16 cellular contexts compared by ENCODE assay signal in genomic region chr16:74951676-74952075, GRCh38. TPM values are rescaled to one million over a fixed set of nuclear protein-coding genes. Genes with fewer than 3 reads are reported as not detected.
DNase-seq lines count a peak whose midpoint lies in the region; ATAC-seq, FAIRE-seq and TF ChIP-seq lines count a peak whose summit lies in the region.
"Had no signal": no experiment of that assay in that cellular context is flagged by ENCODE, and none has a peak within 500 bp of the region (broad histone marks: within the 10 kb centered on the region; RNA-seq: fewer than 3 reads in every experiment).

No MANE protein-coding gene starts in this region.

- H3K27ac ChIP-seq in thyroid gland (peak overlapping the region; percentile 36 to 62 (median 53)), GM23338 (ENCODE audit: low read depth) (no peak overlapping the region)
- H3K27ac ChIP-seq: BLaER1 treated with 17β-estradiol and CSF1 and Interleukin-3, amounts not matched to agents 10 nM and 100 nM had no signal

- ATAC-seq in Right ventricle myocardium inferior (peak; percentile 13), GM23338 (no peak)
- no peak for ATAC-seq in activated T-cell treated with anti-CD3 and anti-CD28 coated beads, Interleukin-2, amount 50 U/mL, for 4 hours
- ATAC-seq in stimulated activated naive CD8-positive, alpha-beta T cell treated with anti-CD3 and anti-CD28 coated beads, Interleukin-15, amount 100 ng/mL, for 72 hours: no peak
- ATAC-seq: HCT116 had no signal

- intact Hi-C loops in Right ventricle myocardium inferior (cut with DNase I) (no loop called here), cardiac septum (cut with DNase I) (no loop called here), thyroid gland (cut with DNase I) (no loop called here)

- H3K4me1 ChIP-seq in thyroid gland: peaks cover 10 to 16% of the 10 kb centered on the region in 2 donors
- peaks cover 7% of the 10 kb centered on the region for H3K4me1 ChIP-seq in GM23338 (ENCODE audit: insufficient read depth)

- WGBS in thyroid gland, 2 donors: 18 to 44% methylated on average over 4 of the region's 4 CpGs

- peak overlapping the region in 2 of 3 experiments; percentile 25 to 46 for H3K27ac Mint-ChIP-seq in nephron
- no peak overlapping the region for H3K27ac Mint-ChIP-seq in GM23338
- H3K27ac Mint-ChIP-seq in stimulated activated naive CD8-positive, alpha-beta T cell treated with anti-CD3 and anti-CD28 coated beads, Interleukin-15, amount 100 ng/mL, for 72 hours: no peak overlapping the region
- H3K27ac Mint-ChIP-seq: CD4-positive, alpha-beta T cell had no signal

- no peak overlapping the region for H2AFZ ChIP-seq in GM23338

- H3K9me3 ChIP-seq in thyroid gland: no peaks in the 10 kb centered on the region
- H3K9me3 ChIP-seq: BLaER1 treated with 17β-estradiol and CSF1 and Interleukin-3, amounts not matched to agents 10 nM and 100 nM had no signal

- H3K79me2 ChIP-seq in GM23338 (replicated peaks; ENCODE audit: insufficient read depth): no peaks in the 10 kb centered on the region; the same call in 1 of the 2 replicates

- FAIRE-seq in bronchial epithelial cell (lab: Jason Lieb, UNC): peak; percentile 23
- FAIRE-seq: GM12892 had no signal

- no peak overlapping the region for H3K4me3 Mint-ChIP-seq in nephron
- H3K4me3 Mint-ChIP-seq in GM23338: no peak overlapping the region
- no peak overlapping the region for H3K4me3 Mint-ChIP-seq in activated T-cell treated with anti-CD3 and anti-CD28 coated beads, Interleukin-2, amount 50 U/mL, for 4 hours
- no peak overlapping the region for H3K4me3 Mint-ChIP-seq in stimulated activated naive CD8-positive, alpha-beta T cell treated with anti-CD3 and anti-CD28 coated beads, Interleukin-15, amount 100 ng/mL, for 72 hours
- H3K4me3 Mint-ChIP-seq: CD4-positive, alpha-beta T cell had no signal

- no peak for TF ChIP-seq POLR2A in thyroid gland (IDR thresholded peaks at IDR 0.05)

- no peaks in the 10 kb centered on the region for H3F3A ChIP-seq in GM23338 (replicated peaks; ENCODE audit: low read depth)

- H3K36me3 Mint-ChIP-seq in nephron (ENCODE audit: low read depth) (peaks cover 74% of the 10 kb centered on the region), GM23338 (ENCODE audit: low read depth) (peaks cover 68% of the 10 kb centered on the region)
- H3K36me3 Mint-ChIP-seq in activated T-cell treated with anti-CD3 and anti-CD28 coated beads, Interleukin-2, amount 50 U/mL, for 4 hours (ENCODE audit: insufficient read depth): peaks cover 45% of the 10 kb centered on the region

- no peak for DNase-seq in Right ventricle myocardium inferior (ENCODE audit: missing footprints)
- DNase-seq in cardiac septum (ENCODE audit: low spot score): no peak
- DNase-seq in bronchial epithelial cell (ENCODE audit: low read depth): no peak
- DNase-seq in thyroid gland: peak; percentile 84 to 86
- DNase-seq in GM23338 (ENCODE audit: low spot score): no peak
- no peak for DNase-seq in activated T-cell treated with anti-CD3 and anti-CD28 coated beads, Interleukin-2, amount 50 U/mL, for 4 hours
- no peak for DNase-seq in stimulated activated naive CD8-positive, alpha-beta T cell treated with anti-CD3 and anti-CD28 coated beads, Interleukin-15, amount 100 ng/mL, for 72 hours
- DNase-seq: ACHN; CD4-positive, alpha-beta T cell; COR-L47; DND-41; GDM1 had no signal

- no peaks in the 10 kb centered on the region for H3K4me1 Mint-ChIP-seq in nephron
- peaks cover 6% of the 10 kb centered on the region; the same call in 2 of the 3 replicates for H3K4me1 Mint-ChIP-seq in GM23338
- H3K4me1 Mint-ChIP-seq in activated T-cell treated with anti-CD3 and anti-CD28 coated beads, Interleukin-2, amount 50 U/mL, for 4 hours (ENCODE audit: low read depth): no peaks in the 10 kb centered on the region
- no peaks in the 10 kb centered on the region for H3K4me1 Mint-ChIP-seq in stimulated activated naive CD8-positive, alpha-beta T cell treated with anti-CD3 and anti-CD28 coated beads, Interleukin-15, amount 100 ng/mL, for 72 hours

- H3K27me3 Mint-ChIP-seq in nephron (ENCODE audit: low read depth): no peaks in the 10 kb centered on the region
- H3K27me3 Mint-ChIP-seq in GM23338 (ENCODE audit: insufficient read depth, low read depth, poor library complexity): peaks cover 5% of the 10 kb centered on the region
- H3K27me3 Mint-ChIP-seq in activated T-cell treated with anti-CD3 and anti-CD28 coated beads, Interleukin-2, amount 50 U/mL, for 4 hours (ENCODE audit: low read depth): no peaks in the 10 kb centered on the region
- H3K27me3 Mint-ChIP-seq in stimulated activated naive CD8-positive, alpha-beta T cell treated with anti-CD3 and anti-CD28 coated beads, Interleukin-15, amount 100 ng/mL, for 72 hours: no peaks in the 10 kb centered on the region
- H3K27me3 Mint-ChIP-seq: CD4-positive, alpha-beta T cell had no signal

- peaks cover 4% of the 10 kb centered on the region; the same call in 1 of the 2 replicates for H4K20me1 ChIP-seq in GM23338 (replicated peaks; ENCODE audit: insufficient read depth)

- no peak overlapping the region for H3K4me2 ChIP-seq in GM23338
- H3K4me2 ChIP-seq: BLaER1 treated with 17β-estradiol and CSF1 and Interleukin-3, amounts not matched to agents 10 nM and 100 nM had no signal

- H3K27me3 ChIP-seq in bronchial epithelial cell (ENCODE audit: control insufficient read depth, insufficient read depth, low read length) (no peaks in the 10 kb centered on the region), thyroid gland (no peaks in the 10 kb centered on the region), GM23338 (ENCODE audit: insufficient read depth) (no peaks in the 10 kb centered on the region)
- H3K27me3 ChIP-seq: BLaER1 treated with 17β-estradiol and CSF1 and Interleukin-3, amounts not matched to agents 10 nM and 100 nM had no signal

- H3K4me3 ChIP-seq in bronchial epithelial cell (ENCODE audit: low read depth, low read length): no peak overlapping the region
- H3K4me3 ChIP-seq in thyroid gland (replicated peaks in 1 of 3): no peak overlapping the region
- no peak overlapping the region for H3K4me3 ChIP-seq in GM23338
- H3K4me3 ChIP-seq: BLaER1 treated with 17β-estradiol and CSF1 and Interleukin-3, amounts not matched to agents 10 nM and 100 nM had no signal

- no peaks in the 10 kb centered on the region for H3K9me2 ChIP-seq in GM23338 (ENCODE audit: insufficient read depth)

- H3K36me3 ChIP-seq in bronchial epithelial cell (ENCODE audit: control insufficient read depth, insufficient read depth, low read length) (peaks cover 7% of the 10 kb centered on the region), thyroid gland (peaks cover 20 to 21% of the 10 kb centered on the region in 2 donors), GM23338 (ENCODE audit: insufficient read depth) (peaks cover 19% of the 10 kb centered on the region)

- TF ChIP-seq CTCF in bronchial epithelial cell (IDR thresholded peaks at IDR 0.05; ENCODE audit: insufficient read depth, low read length, severe bottlenecking) (no peak), nephron (IDR thresholded peaks at IDR 0.05; ENCODE audit: unreplicated experiment in 3 of 3) (no peak), thyroid gland (IDR thresholded peaks at IDR 0.05) (peak in 1 of 6 experiments; percentile 11), GM23338 (conservative IDR thresholded peaks at IDR 0.05; ENCODE audit: low read depth in 2 of 2) (no peak)

- H3K9me3 Mint-ChIP-seq in nephron (no peaks in the 10 kb centered on the region), GM23338 (no peaks in the 10 kb centered on the region)
- H3K9me3 Mint-ChIP-seq in activated T-cell treated with anti-CD3 and anti-CD28 coated beads, Interleukin-2, amount 50 U/mL, for 4 hours: no peaks in the 10 kb centered on the region
- no peaks in the 10 kb centered on the region for H3K9me3 Mint-ChIP-seq in stimulated activated naive CD8-positive, alpha-beta T cell treated with anti-CD3 and anti-CD28 coated beads, Interleukin-15, amount 100 ng/mL, for 72 hours
- H3K9me3 Mint-ChIP-seq: CD4-positive, alpha-beta T cell had no signal

TF ChIP-seq in GM23338, 12 proteins besides CTCF, POLR2A, EP300 and RAD21 (continues in another document):
- no peak for TF ChIP-seq ZNF331 (CRISPR knock-in tag; IDR thresholded peaks at IDR 0.05; ENCODE audit: low read depth)
- no peak for TF ChIP-seq REST (IDR thresholded peaks at IDR 0.05; ENCODE audit: unreplicated experiment)

RNA-seq across cellular contexts. Expression of gene WDR59, which starts 33.2 kb away (rescaled TPM):
- 47.8 TPM for total RNA-seq in Right ventricle myocardium inferior
- total RNA-seq in cardiac septum: 48.8 TPM
- total RNA-seq in bronchial epithelial cell: 7.6 and 12.5 TPM in 2 replicates
- total RNA-seq in thyroid gland: 10 to 100 TPM; 40.2 to 55.8 (median 46.9) TPM
- 46.9 and 54.5 TPM in 2 replicates for total RNA-seq in GM23338 (2014; rRNA removed; shearing (Covaris generic))
- polyA plus RNA-seq in GM23338 (2016; fragmentation: Nextera tagmentation; extraction: Ambion mirVana): 38.7 and 44.5 TPM in 2 replicates
- 10 to 100 TPM; 49.3 to 61.8 (median 58.4) TPM for total RNA-seq in activated T-cell treated with anti-CD3 and anti-CD28 coated beads, Interleukin-2, amount 50 U/mL, for 4 hours

RNA-seq across cellular contexts. Expression of gene ZNRF1, which starts 47.1 kb away (rescaled TPM):
- 27.2 TPM for total RNA-seq in Right ventricle myocardium inferior
- 31.3 TPM for total RNA-seq in cardiac septum
- total RNA-seq in bronchial epithelial cell: 10.8 and 13.8 TPM in 2 replicates
- 10 to 100 TPM; 47.4 to 94.5 (median 57.4) TPM for total RNA-seq in thyroid gland
- 42.1 and 52.9 TPM in 2 replicates for total RNA-seq in GM23338 (2014; rRNA removed; shearing (Covaris generic))
- 22.4 and 31.9 TPM in 2 replicates for polyA plus RNA-seq in GM23338 (2016; fragmentation: Nextera tagmentation; extraction: Ambion mirVana)
- total RNA-seq in activated T-cell treated with anti-CD3 and anti-CD28 coated beads, Interleukin-2, amount 50 U/mL, for 4 hours: 10 to 100 TPM; 18.8 to 30.5 (median 25.0) TPM

Comparison
In these comparisons a context has a peak if more than half of its experiments do, and no peak if none do; other contexts are left out.
1. DNase-seq: peak in thyroid gland (2 of 2); none in Right ventricle myocardium inferior (single experiment), cardiac septum (single experiment), bronchial epithelial cell (single experiment), GM23338 (single experiment), activated T-cell treated with anti-CD3 and anti-CD28 coated beads, Interleukin-2, amount 50 U/mL, for 4 hours (single experiment) and stimulated activated naive CD8-positive, alpha-beta T cell treated with anti-CD3 and anti-CD28 coated beads, Interleukin-15, amount 100 ng/mL, for 72 hours (0 of 2).
2. H3K27ac Mint-ChIP-seq: peak in nephron (2 of 3); none in GM23338 (single experiment) and stimulated activated naive CD8-positive, alpha-beta T cell treated with anti-CD3 and anti-CD28 coated beads, Interleukin-15, amount 100 ng/mL, for 72 hours (0 of 2).